In the genomic region with DNA sequence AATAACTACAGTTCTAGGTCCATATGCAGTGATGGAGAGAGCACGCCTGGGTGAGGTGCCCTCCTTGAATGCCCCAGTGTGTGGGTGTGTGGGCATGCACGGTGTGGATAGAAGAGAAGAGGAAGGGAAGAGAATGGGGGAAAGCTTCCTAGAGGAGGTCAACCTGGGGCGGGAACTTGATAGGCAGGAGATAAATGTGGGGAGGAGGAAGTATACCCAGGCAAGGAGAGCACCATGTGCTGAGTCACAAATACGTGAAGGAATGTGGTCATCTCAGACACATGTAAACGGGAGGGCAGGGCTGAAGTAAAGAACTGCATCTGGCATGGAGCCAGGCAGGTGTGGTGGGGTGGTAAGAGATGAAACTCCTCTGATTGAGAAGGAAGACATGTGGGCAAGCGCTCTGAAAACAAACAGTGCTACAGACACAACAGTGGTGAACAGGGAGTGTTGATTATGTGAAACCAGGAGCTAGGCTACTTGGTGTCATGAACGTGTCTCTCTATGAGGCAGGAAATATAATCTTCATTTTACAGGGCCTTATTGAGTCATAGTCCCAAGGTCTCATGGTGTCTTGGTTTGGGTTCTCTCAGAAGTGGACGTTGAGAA, we compare ENCODE assay signal across 8 cellular contexts.
DNase-seq lines count a peak whose midpoint lies in the region; ATAC-seq, FAIRE-seq and TF ChIP-seq lines count a peak whose summit lies in the region.

No MANE protein-coding gene starts in this region.

- no peak for TF ChIP-seq CTCF in GM12864 (IDR thresholded peaks at IDR 0.05; ENCODE audit: low read depth, low read length, missing control alignments)

- peaks cover 2 to 4% of the 10 kb centered on the region in 2 donors for H3K9me3 Mint-ChIP-seq in activated T-cell treated with anti-CD3 and anti-CD28 coated beads, Interleukin-2, amount 50 U/mL, for 72 hours

- H3K36me3 Mint-ChIP-seq in activated T-cell treated with anti-CD3 and anti-CD28 coated beads, Interleukin-2, amount 50 U/mL, for 72 hours (ENCODE audit: insufficient read depth in 2 of 2): peaks cover 4 to 11% of the 10 kb centered on the region in 2 donors

- no peak overlapping the region for H3K4me3 ChIP-seq in GM12864 (ENCODE audit: low read depth, low read length)

- FAIRE-seq in frontal cortex (lab: Jason Lieb, UNC): no peak

- H3K27me3 Mint-ChIP-seq in activated T-cell treated with anti-CD3 and anti-CD28 coated beads, Interleukin-2, amount 50 U/mL, for 72 hours (ENCODE audit: low read depth): no peaks in the 10 kb centered on the region

- H3K27ac Mint-ChIP-seq in activated T-cell treated with anti-CD3 and anti-CD28 coated beads, Interleukin-2, amount 50 U/mL, for 72 hours: no peak overlapping the region

- H3K4me1 Mint-ChIP-seq in activated T-cell treated with anti-CD3 and anti-CD28 coated beads, Interleukin-2, amount 50 U/mL, for 72 hours (ENCODE audit: low read depth): peaks cover 10% of the 10 kb centered on the region

- ATAC-seq in GM21717 (IDR thresholded peaks at IDR 0.05; ENCODE audit: unreplicated experiment): peak; percentile 88
- peak; percentile 90 to 92 for ATAC-seq in activated T-cell treated with anti-CD3 and anti-CD28 coated beads, Interleukin-2, amount 50 U/mL, for 72 hours (replicated peaks in 1 of 2)

- DNase-seq in GM12864 (ENCODE audit: low read depth) (peak; percentile 67), LoVo (ENCODE audit: low spot score) (peak; percentile 87), frontal cortex (ENCODE audit: low spot score in 2 of 2) (no peak), hypothalamus (lab: John Stamatoyannopoulos, UW) (no peak), SHP77 treated with DMSO at 0.1 percent for 48 hours (lab: John Stamatoyannopoulos, UW) (no peak)
- peak; percentile 91 to 93 for DNase-seq in activated T-cell treated with anti-CD3 and anti-CD28 coated beads, Interleukin-2, amount 50 U/mL, for 72 hours
- peak; percentile 17 to 22 for DNase-seq in stimulated activated CD4-positive, alpha-beta T cell treated with anti-CD3 and anti-CD28 coated beads, Interleukin-15, amount 100 ng/mL, for 1 hour (ENCODE audit: low read depth in 1 of 2, low spot score in 1 of 2)

- H3K4me3 Mint-ChIP-seq in activated T-cell treated with anti-CD3 and anti-CD28 coated beads, Interleukin-2, amount 50 U/mL, for 72 hours: no peak overlapping the region

Comparison
In these comparisons a context has a peak if more than half of its experiments do, and no peak if none do; other contexts are left out.
1. DNase-seq: peak in GM12864 (single experiment), LoVo (single experiment), activated T-cell treated with anti-CD3 and anti-CD28 coated beads, Interleukin-2, amount 50 U/mL, for 72 hours (2 of 2) and stimulated activated CD4-positive, alpha-beta T cell treated with anti-CD3 and anti-CD28 coated beads, Interleukin-15, amount 100 ng/mL, for 1 hour (2 of 2); none in frontal cortex (0 of 2), hypothalamus (0 of 51) and SHP77 treated with DMSO at 0.1 percent for 48 hours (single experiment).